1 cellular context compared by ENCODE assay signal in the genomic region with DNA sequence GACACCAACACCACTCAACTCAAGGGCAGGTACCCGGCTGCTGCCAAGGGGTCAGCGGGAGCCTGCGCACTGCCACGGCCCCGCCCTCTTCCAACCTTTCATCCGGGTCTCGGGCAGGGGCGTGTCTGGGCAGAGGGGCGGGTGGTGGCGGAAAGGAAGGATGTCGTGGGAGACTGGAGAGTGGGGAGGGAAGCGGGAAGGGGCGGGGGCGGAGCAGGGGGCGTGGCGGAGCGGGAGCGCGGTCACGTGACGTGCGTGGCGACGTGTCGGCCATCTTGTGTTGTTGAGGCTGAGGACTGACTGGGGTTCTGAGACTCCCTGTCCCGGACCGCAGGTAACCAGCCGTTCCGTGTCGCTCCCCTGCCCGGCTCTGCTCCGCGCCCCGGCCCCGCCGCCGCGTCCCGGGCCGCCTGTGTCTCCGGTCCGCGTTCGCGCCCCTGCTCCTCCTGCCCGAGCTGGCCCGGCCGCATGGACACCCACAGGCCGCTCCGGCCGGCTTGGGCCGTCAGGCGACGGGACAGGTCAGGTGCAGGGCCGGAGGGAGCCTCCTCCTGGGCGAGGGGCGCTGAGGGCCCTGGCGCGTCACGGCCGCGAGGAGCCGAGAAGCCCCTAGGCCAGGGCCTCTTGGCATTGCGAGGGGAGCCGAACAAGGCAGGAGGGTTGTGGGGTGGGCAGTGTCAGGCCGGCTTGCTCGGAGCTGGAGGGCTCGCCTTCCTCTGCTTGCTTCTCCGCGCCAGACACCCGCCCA.
TF ChIP-seq lines count a peak whose summit lies in the region.

Gene GIGYF2 (plus strand): TSS at position 273 of the 748 bp plus-strand sequence. CDS start 37,867 bp downstream, outside the sequence.

TF ChIP-seq in GM12878, 131 proteins besides CTCF, POLR2A, EP300 and RAD21 (continued from another document):
- TF ChIP-seq ZNF592 (IDR thresholded peaks at IDR 0.05): 0 out of 2 replicates have a peak, but pooled peaks have one; percentile 29
- TF ChIP-seq, protein P1, sequence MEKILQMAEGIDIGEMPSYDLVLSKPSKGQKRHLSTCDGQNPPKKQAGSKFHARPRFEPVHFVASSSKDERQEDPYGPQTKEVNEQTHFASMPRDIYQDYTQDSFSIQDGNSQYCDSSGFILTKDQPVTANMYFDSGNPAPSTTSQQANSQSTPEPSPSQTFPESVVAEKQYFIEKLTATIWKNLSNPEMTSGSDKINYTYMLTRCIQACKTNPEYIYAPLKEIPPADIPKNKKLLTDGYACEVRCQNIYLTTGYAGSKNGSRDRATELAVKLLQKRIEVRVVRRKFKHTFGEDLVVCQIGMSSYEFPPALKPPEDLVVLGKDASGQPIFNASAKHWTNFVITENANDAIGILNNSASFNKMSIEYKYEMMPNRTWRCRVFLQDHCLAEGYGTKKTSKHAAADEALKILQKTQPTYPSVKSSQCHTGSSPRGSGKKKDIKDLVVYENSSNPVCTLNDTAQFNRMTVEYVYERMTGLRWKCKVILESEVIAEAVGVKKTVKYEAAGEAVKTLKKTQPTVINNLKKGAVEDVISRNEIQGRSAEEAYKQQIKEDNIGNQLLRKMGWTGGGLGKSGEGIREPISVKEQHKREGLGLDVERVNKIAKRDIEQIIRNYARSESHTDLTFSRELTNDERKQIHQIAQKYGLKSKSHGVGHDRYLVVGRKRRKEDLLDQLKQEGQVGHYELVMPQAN (conservative IDR thresholded peaks at IDR 0.05): peak; percentile 83
- TF ChIP-seq CBFB (IDR thresholded peaks at IDR 0.05; ENCODE audit: low read depth): no peak
- TF ChIP-seq NFYA (IDR thresholded peaks at IDR 0.05; ENCODE audit: borderline replicate concordance, low read depth, low read length): no peak
- peak; percentile 29; the same call in 1 of the 2 replicates for TF ChIP-seq RUNX3 (IDR thresholded peaks at IDR 0.05; ENCODE audit: low read length)
- TF ChIP-seq, protein P2, sequence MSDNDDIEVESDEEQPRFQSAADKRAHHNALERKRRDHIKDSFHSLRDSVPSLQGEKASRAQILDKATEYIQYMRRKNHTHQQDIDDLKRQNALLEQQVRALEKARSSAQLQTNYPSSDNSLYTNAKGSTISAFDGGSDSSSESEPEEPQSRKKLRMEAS (IDR thresholded peaks at IDR 0.05; ENCODE audit: low read depth, low read length): peak; percentile 60; the same call in 1 of the 2 replicates
- no peak for TF ChIP-seq KDM1A (IDR thresholded peaks at IDR 0.05; ENCODE audit: borderline replicate concordance)
